Comparison of ENCODE assay signal across 21 cellular contexts in genomic region chr3:25191703-25192102, GRCh38.
DNase-seq lines count a peak whose midpoint lies in the region; ATAC-seq and TF ChIP-seq lines count a peak whose summit lies in the region.
"Had no signal": no experiment of that assay in that cellular context is flagged by ENCODE, and none has a peak within 500 bp of the region (broad histone marks: within the 10 kb centered on the region; RNA-seq: fewer than 3 reads in every experiment).

No MANE protein-coding gene starts in this region.

- H3K27ac ChIP-seq in brain microvascular endothelial cell, result no peak overlapping the region
- H3K27ac ChIP-seq: BLaER1 had no signal

- no peaks in the 10 kb centered on the region for H3K36me3 ChIP-seq in brain microvascular endothelial cell (replicated peaks)
- H3K36me3 ChIP-seq: BLaER1 had no signal

- no peak overlapping the region for H3K4me3 ChIP-seq in brain microvascular endothelial cell (ENCODE audit: low read depth, low read length)
- H3K4me3 ChIP-seq: BLaER1 had no signal

- H3K27ac Mint-ChIP-seq in mesothelial cell of epicardium, result peak overlapping the region; percentile 48
- peak overlapping the region; percentile 8 for H3K27ac Mint-ChIP-seq in type B pancreatic cell
- H3K27ac Mint-ChIP-seq: CD4-positive, CD25-positive, alpha-beta regulatory T cell had no signal

- H3K27me3 Mint-ChIP-seq in mesothelial cell of epicardium (ENCODE audit: low read depth) (no peaks in the 10 kb centered on the region), type B pancreatic cell (no peaks in the 10 kb centered on the region)
- H3K27me3 Mint-ChIP-seq: CD4-positive, CD25-positive, alpha-beta regulatory T cell had no signal

- H3K4me3 Mint-ChIP-seq in mesothelial cell of epicardium, result no peak overlapping the region
- H3K4me3 Mint-ChIP-seq in type B pancreatic cell, result no peak overlapping the region
- H3K4me3 Mint-ChIP-seq: CD4-positive, CD25-positive, alpha-beta regulatory T cell had no signal

- in situ Hi-C loops in brain microvascular endothelial cell (cut with HindIII; ENCODE audit: low pct_ligation_motif_present, low sequenced_read_pairs), result no loop called here

- no peak for TF ChIP-seq CTCF in brain microvascular endothelial cell (IDR thresholded peaks at IDR 0.05; ENCODE audit: low read depth, low read length, missing control alignments)
- TF ChIP-seq CTCF in mesothelial cell of epicardium (IDR thresholded peaks at IDR 0.05; ENCODE audit: unreplicated experiment), result no peak
- no peak for TF ChIP-seq CTCF in type B pancreatic cell (conservative IDR thresholded peaks at IDR 0.05)

- H3K4me1 Mint-ChIP-seq in mesothelial cell of epicardium, result peaks cover 26% of the 10 kb centered on the region
- peaks cover 13% of the 10 kb centered on the region for H3K4me1 Mint-ChIP-seq in type B pancreatic cell (ENCODE audit: unreplicated experiment)
- H3K4me1 Mint-ChIP-seq: CD4-positive, CD25-positive, alpha-beta regulatory T cell had no signal

- peak; percentile 6 for DNase-seq in NCI-H510A treated with DMSO at 0.1 percent for 48 hours (lab: John Stamatoyannopoulos, UW)
- DNase-seq in NCI-H510A (lab: John Stamatoyannopoulos, UW), result no peak
- DNase-seq in brain microvascular endothelial cell, result peak; percentile 18
- DNase-seq in mesothelial cell of epicardium (ENCODE audit: low spot score in 2 of 2, unreplicated experiment in 2 of 2), result no peak
- DNase-seq in type B pancreatic cell (ENCODE audit: extremely low spot score, unreplicated experiment), result no peak
- DNase-seq in NCI-H446 treated with DMSO at 0.1 percent for 48 hours (lab: John Stamatoyannopoulos, UW), result no peak
- DNase-seq: 8988T; CD4-positive, CD25-positive, alpha-beta regulatory T cell; DMS153; H7; KBM-7; NCI-H1694; NCI-H2029 treated with DMSO at 0.1 percent for 48 hours; NCI-H2171; NCI-H226; NCI-H524 treated with DMSO at 0.1 percent for 48 hours; NCI-H774 had no signal

- H3K36me3 Mint-ChIP-seq in mesothelial cell of epicardium (peaks cover 5% of the 10 kb centered on the region), type B pancreatic cell (no peaks in the 10 kb centered on the region)
- H3K36me3 Mint-ChIP-seq: CD4-positive, CD25-positive, alpha-beta regulatory T cell had no signal

- no peak for ATAC-seq in HG02981 (IDR thresholded peaks at IDR 0.05; ENCODE audit: unreplicated experiment)
- ATAC-seq in GM18502 (IDR thresholded peaks at IDR 0.05; ENCODE audit: poor library complexity, unreplicated experiment), result no peak
- ATAC-seq: SK-N-SH treated with all-trans-retinoic acid at 6 μM for 48 hours had no signal

- H3K9me3 Mint-ChIP-seq in mesothelial cell of epicardium, result peaks cover 17% of the 10 kb centered on the region
- peaks cover 18% of the 10 kb centered on the region for H3K9me3 Mint-ChIP-seq in type B pancreatic cell

- H3K27me3 ChIP-seq in brain microvascular endothelial cell (replicated peaks), result no peaks in the 10 kb centered on the region
- H3K27me3 ChIP-seq: BLaER1 had no signal

Comparison
In these comparisons a context has a peak if more than half of its experiments do, and no peak if none do; other contexts are left out.
1. DNase-seq: peak in NCI-H510A treated with DMSO at 0.1 percent for 48 hours (single experiment) and brain microvascular endothelial cell (single experiment); none in NCI-H510A (single experiment), mesothelial cell of epicardium (0 of 2), type B pancreatic cell (single experiment) and NCI-H446 treated with DMSO at 0.1 percent for 48 hours (single experiment).